ENCODE assay signal across 1 cellular context in genomic region chr2:186683341-186683740, GRCh38.
TF ChIP-seq lines count a peak whose summit lies in the region.

No MANE protein-coding gene starts in this region.

TF ChIP-seq in GM23338, 12 proteins besides CTCF, POLR2A, EP300 and RAD21 (continued from another document):
- no peak for TF ChIP-seq ZNF462 (CRISPR knock-in tag; IDR thresholded peaks at IDR 0.05)
- TF ChIP-seq ZNF331 (CRISPR knock-in tag; IDR thresholded peaks at IDR 0.05; ENCODE audit: low read depth), result no peak
- no peak for TF ChIP-seq ZNF114 (CRISPR knock-in tag; IDR thresholded peaks at IDR 0.05)
- no peak for TF ChIP-seq ETS1 (IDR thresholded peaks at IDR 0.05)
- TF ChIP-seq REST (IDR thresholded peaks at IDR 0.05; ENCODE audit: unreplicated experiment), result no peak
TF ChIP-seq in GM23338: peak in this region for 0.
